Comparison of ENCODE assay signal across 1 cellular context in genomic region chr7:11083214-11083568, GRCh38.
TF ChIP-seq lines count a peak whose summit lies in the region.

No MANE protein-coding gene starts in this region.

TF ChIP-seq in IMR-90, 13 proteins besides CTCF, POLR2A, EP300 and RAD21:
- TF ChIP-seq NFE2L2 (IDR thresholded peaks at IDR 0.05; ENCODE audit: low read depth, low read length) (no peak), MAZ (IDR thresholded peaks at IDR 0.05; ENCODE audit: borderline replicate concordance, low read depth, low read length) (no peak), RFX5 (IDR thresholded peaks at IDR 0.05; ENCODE audit: low read depth, low read length) (no peak), MXI1 (IDR thresholded peaks at IDR 0.05; ENCODE audit: borderline replicate concordance, low read depth, low read length) (no peak), CEBPB (IDR thresholded peaks at IDR 0.05; ENCODE audit: low read depth, low read length) (no peak), RCOR1 (IDR thresholded peaks at IDR 0.05; ENCODE audit: insufficient replicate concordance, low read length) (no peak), MAFK (IDR thresholded peaks at IDR 0.05; ENCODE audit: low read depth, low read length) (no peak), SMC3 (IDR thresholded peaks at IDR 0.05; ENCODE audit: low read depth, low read length) (no peak), CHD1 (IDR thresholded peaks at IDR 0.05; ENCODE audit: low read depth, low read length) (no peak), ELK1 (IDR thresholded peaks at IDR 0.05; ENCODE audit: borderline replicate concordance, low read depth, low read length) (no peak), FOS (IDR thresholded peaks at IDR 0.05; ENCODE audit: low read depth, low read length) (no peak), BHLHE40 (IDR thresholded peaks at IDR 0.05; ENCODE audit: low read depth, low read length) (no peak), USF2 (IDR thresholded peaks at IDR 0.05; ENCODE audit: low read depth, low read length) (no peak)
